In genomic region chr6:15621203-15622044, GRCh38 we compare ENCODE assay signal across 1 cellular context.
TF ChIP-seq lines count a peak whose summit lies in the region.

No MANE protein-coding gene starts in this region.

TF ChIP-seq in K562, 482 proteins besides CTCF, POLR2A, EP300 and RAD21 (continued from another document and continues in another):
- TF ChIP-seq E2F4 (CRISPR knock-in tag; IDR thresholded peaks at IDR 0.05; ENCODE audit: low read depth) (no peak), WHSC1 (IDR thresholded peaks at IDR 0.05; ENCODE audit: low read length) (no peak), ZNF121 (CRISPR knock-in tag; conservative IDR thresholded peaks at IDR 0.05) (no peak), ZFPM2 (CRISPR knock-in tag; IDR thresholded peaks at IDR 0.05) (no peak), CAMTA2 (CRISPR knock-in tag; conservative IDR thresholded peaks at IDR 0.05) (no peak), KDM2B (CRISPR knock-in tag; IDR thresholded peaks at IDR 0.05) (no peak), ZNF217 (CRISPR knock-in tag; IDR thresholded peaks at IDR 0.05) (no peak), PRPF4 (IDR thresholded peaks at IDR 0.05; ENCODE audit: insufficient read depth, low read depth, low read length, poor library complexity, severe bottlenecking) (no peak), ZNF408 (CRISPR knock-in tag; IDR thresholded peaks at IDR 0.05; ENCODE audit: low read depth) (no peak), KAT2B (IDR thresholded peaks at IDR 0.05; ENCODE audit: low read depth, low read length) (no peak), FOXJ3 (CRISPR knock-in tag; IDR thresholded peaks at IDR 0.05) (no peak), NFXL1 (CRISPR knock-in tag; IDR thresholded peaks at IDR 0.05) (0 out of 2 replicates have a peak, but pooled peaks have one; percentile 48), ZNF174 (CRISPR knock-in tag; IDR thresholded peaks at IDR 0.05) (no peak), ZNF3 (CRISPR knock-in tag; IDR thresholded peaks at IDR 0.05) (no peak), ZMIZ1 (IDR thresholded peaks at IDR 0.05; ENCODE audit: low read depth in 2 of 2, low read length in 2 of 2) (0 out of 4 replicates have a peak, but pooled peaks of 1 of the 2 experiments have one; percentile 65), BCOR (IDR thresholded peaks at IDR 0.05) (peak; percentile 79), CTBP1 (IDR thresholded peaks at IDR 0.05; ENCODE audit: borderline replicate concordance) (peak; percentile 80), YBX1 (IDR thresholded peaks at IDR 0.05) (no peak), RBM22 (IDR thresholded peaks at IDR 0.05; ENCODE audit: low read depth, low read length, poor library complexity, severe bottlenecking) (no peak), ZNF586 (CRISPR knock-in tag; conservative IDR thresholded peaks at IDR 0.05) (no peak), RNF219 (CRISPR knock-in tag; IDR thresholded peaks at IDR 0.05) (no peak), ZNF263 (CRISPR knock-in tag; IDR thresholded peaks at IDR 0.05; ENCODE audit: borderline replicate concordance) (peak; percentile 88), ATF3 (IDR thresholded peaks at IDR 0.05) (peak; percentile 12; the same call in 1 of the 2 replicates), ATF3 (CRISPR knock-in tag; conservative IDR thresholded peaks at IDR 0.05) (no peak), NFE2L1 (tag; IDR thresholded peaks at IDR 0.05; ENCODE audit: borderline replicate concordance, low read depth) (no peak), HMG20B (CRISPR knock-in tag; IDR thresholded peaks at IDR 0.05) (no peak), MEIS2 (IDR thresholded peaks at IDR 0.05; ENCODE audit: partially characterized antibody) (peak; percentile 44), RCOR1 (IDR thresholded peaks at IDR 0.05; ENCODE audit: borderline replicate concordance in 1 of 2, low read depth in 2 of 2, low read length in 2 of 2) (peak in 1 of 2 experiments; percentile 86; a peak in 2 of 4 replicates), ADNP (tag; IDR thresholded peaks at IDR 0.05) (no peak), FOXA3 (CRISPR knock-in tag; conservative IDR thresholded peaks at IDR 0.05 in 1 of 2, IDR thresholded peaks at IDR 0.05 in 1 of 2) (peak in 1 of 2 experiments; percentile 65; a peak in 2 of 4 replicates), PHF8 (IDR thresholded peaks at IDR 0.05; ENCODE audit: borderline replicate concordance, low read length) (no peak), GATAD2B (IDR thresholded peaks at IDR 0.05; ENCODE audit: borderline replicate concordance) (no peak), TFAP4 (CRISPR knock-in tag; IDR thresholded peaks at IDR 0.05; ENCODE audit: borderline replicate concordance) (peak; percentile 55; the same call in 1 of the 2 replicates), RERE (CRISPR knock-in tag; IDR thresholded peaks at IDR 0.05; ENCODE audit: borderline replicate concordance) (no peak), MYBL2 (IDR thresholded peaks at IDR 0.05; ENCODE audit: low read depth) (no peak), MYBL2 (CRISPR knock-in tag; IDR thresholded peaks at IDR 0.05; ENCODE audit: borderline replicate concordance) (no peak), ZNF143 (CRISPR knock-in tag; IDR thresholded peaks at IDR 0.05) (no peak), TSHZ1 (CRISPR knock-in tag; IDR thresholded peaks at IDR 0.05) (no peak), NFIC (IDR thresholded peaks at IDR 0.05) (peak; percentile 32; the same call in 1 of the 2 replicates), PHF21A (IDR thresholded peaks at IDR 0.05; ENCODE audit: borderline replicate concordance, low read depth) (no peak), JUN (IDR thresholded peaks at IDR 0.05; ENCODE audit: borderline replicate concordance, low read depth, low read length) (0 out of 2 replicates have a peak, but pooled peaks have one; percentile 50), JUN (CRISPR knock-in tag; IDR thresholded peaks at IDR 0.05; ENCODE audit: borderline replicate concordance) (no peak), CC2D1A (IDR thresholded peaks at IDR 0.05) (peak; percentile 72), ARNT (IDR thresholded peaks at IDR 0.05) (no peak; a peak in 3 of 4 replicates), HNRNPLL (IDR thresholded peaks at IDR 0.05; ENCODE audit: low read depth, low read length, poor library complexity, severe bottlenecking) (no peak), SRF (CRISPR knock-in tag; IDR thresholded peaks at IDR 0.05) (peak in 1 of 2 experiments; percentile 55; a peak in 1 of 4 replicates), MYC (IDR thresholded peaks at IDR 0.05; ENCODE audit: low read depth, low read length) (peak; percentile 78), MYC (CRISPR knock-in tag; IDR thresholded peaks at IDR 0.05; ENCODE audit: borderline replicate concordance, low read depth) (no peak), PCBP1 (IDR thresholded peaks at IDR 0.05; ENCODE audit: low read depth, low read length, poor library complexity, severe bottlenecking) (no peak), ATF1 (CRISPR knock-in tag; IDR thresholded peaks at IDR 0.05) (no peak), ATF1 (tag; IDR thresholded peaks at IDR 0.05) (peak; percentile 46; the same call in 1 of the 2 replicates), ATF7 (IDR thresholded peaks at IDR 0.05) (peak; percentile 88), NR2C2 (CRISPR knock-in tag; IDR thresholded peaks at IDR 0.05) (no peak), NR2C2 (tag; IDR thresholded peaks at IDR 0.05) (0 out of 2 replicates have a peak, but pooled peaks have one; percentile 33), ZNF561 (CRISPR knock-in tag; conservative IDR thresholded peaks at IDR 0.05) (no peak), GTF2A2 (tag; IDR thresholded peaks at IDR 0.05) (no peak), NCOA6 (IDR thresholded peaks at IDR 0.05) (no peak), EZH2 (IDR thresholded peaks at IDR 0.05; ENCODE audit: borderline replicate concordance, low read depth, low read length) (no peak)
